32 cellular contexts compared by ENCODE assay signal in the genomic region with DNA sequence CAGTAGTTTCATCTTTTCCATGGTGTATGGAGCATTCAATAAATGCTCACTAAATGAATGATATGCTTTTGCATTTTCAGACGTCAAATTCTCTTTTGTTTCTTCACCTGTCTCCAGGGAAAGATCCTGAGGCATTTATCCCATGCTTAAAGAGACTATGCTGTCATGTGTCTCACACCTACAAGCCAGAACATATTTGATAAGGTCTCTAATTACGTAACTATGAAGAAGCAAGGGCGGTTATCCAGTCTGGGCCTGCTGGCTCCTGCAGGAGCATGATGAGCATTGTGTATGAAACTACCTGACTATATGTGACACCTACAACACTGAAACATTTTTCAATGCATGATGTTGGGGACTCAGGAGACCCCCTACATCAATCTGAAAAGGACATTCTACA. TPM values are rescaled to one million over a fixed set of nuclear protein-coding genes. Genes with fewer than 3 reads are reported as not detected.
DNase-seq lines count a peak whose midpoint lies in the region; ATAC-seq, FAIRE-seq and TF ChIP-seq lines count a peak whose summit lies in the region.
"Had no signal": no experiment of that assay in that cellular context is flagged by ENCODE, and none has a peak within 500 bp of the region (broad histone marks: within the 10 kb centered on the region; RNA-seq: fewer than 3 reads in every experiment).

No MANE protein-coding gene starts in this region.

- no peak overlapping the region for H3K4me3 ChIP-seq in HEK293 (ENCODE audit: low read depth, low read length)
- H3K4me3 ChIP-seq in lower leg skin (ENCODE audit: low read depth, poor library complexity, severe bottlenecking), result no peak overlapping the region
- H3K4me3 ChIP-seq in mucosa of descending colon, result no peak overlapping the region
- H3K4me3 ChIP-seq: coronary artery, HAP-1, lung, pancreas, SJSA1 had no signal

- peak; percentile 84 for DNase-seq in NCI-H2171 treated with DMSO at 0.1 percent for 48 hours (lab: John Stamatoyannopoulos, UW)
- peak; percentile 12 to 30 for DNase-seq in erythroblast (lab: John Stamatoyannopoulos, UW)
- DNase-seq in lower leg skin (ENCODE audit: low spot score in 2 of 2), result peak; percentile 53 to 80
- DNase-seq in GM12892 (ENCODE audit: insufficient read length), result no peak
- no peak for DNase-seq in SW480 (ENCODE audit: low spot score)
- no peak for DNase-seq in mucosa of descending colon
- no peak for DNase-seq in A172 (ENCODE audit: low spot score)
- DNase-seq: activated CD4-positive, alpha-beta T cell treated with anti-CD3 and anti-CD28 coated beads, Interleukin-2, amount 50 U/mL, for 4 hours; activated CD4-positive, CD25-positive, alpha-beta regulatory T cell; activated naive CD4-positive, alpha-beta T cell treated with anti-CD3 and anti-CD28 coated beads for 36 hours; amniotic stem cell; COR-L47; DMS53; GDM1; MM.1S; NCI-H1436 treated with DMSO at 0.1 percent for 48 hours; NCI-H526; pancreas; stimulated activated CD4-positive, alpha-beta T cell treated with anti-CD3 and anti-CD28 coated beads, Interleukin-12 subunit alpha, Interleukin-12 subunit beta, amount 100 ng/mL, for 4 hours; stimulated activated CD4-positive, alpha-beta T cell treated with anti-CD3 and anti-CD28 coated beads, Interleukin-4, amount 100 ng/mL, for 4 hours; substantia nigra; T-helper 1 cell had no signal

- intact Hi-C loops in lower leg skin (cut with DNase I; ENCODE audit: low total_unique reads) (no loop called here), mucosa of descending colon (cut with DNase I, micrococcal nuclease) (no loop called here)

- TF ChIP-seq POLR2A in erythroblast (IDR thresholded peaks at IDR 0.05; ENCODE audit: low read length) (no peak), lower leg skin (IDR thresholded peaks at IDR 0.05) (no peak), GM12892 (IDR thresholded peaks at IDR 0.05; ENCODE audit: low read depth, low read length) (no peak)

- no peaks in the 10 kb centered on the region for H3K9me3 ChIP-seq in HEK293 (ENCODE audit: control insufficient read depth, insufficient read depth, low read depth, low read length)
- no peaks in the 10 kb centered on the region for H3K9me3 ChIP-seq in mucosa of descending colon
- H3K9me3 ChIP-seq: HAP-1, pancreas, SJSA1 had no signal

- H3K4me1 ChIP-seq in HEK293 (ENCODE audit: control insufficient read depth, insufficient read depth, low read length) (no peaks in the 10 kb centered on the region), mucosa of descending colon (ENCODE audit: low read depth) (no peaks in the 10 kb centered on the region)
- H3K4me1 ChIP-seq: HAP-1, pancreas had no signal

- no peak for TF ChIP-seq CTCF in HEK293 (tag by site-specific recombination; IDR thresholded peaks at IDR 0.05)
- TF ChIP-seq CTCF in lower leg skin (IDR thresholded peaks at IDR 0.05), result no peak
- TF ChIP-seq CTCF in mucosa of descending colon (IDR thresholded peaks at IDR 0.05), result no peak

- no peak overlapping the region for H3K27ac ChIP-seq in HEK293 (ENCODE audit: extremely low read depth, low read depth, low read length)
- H3K27ac ChIP-seq: pancreas, SJSA1 had no signal

- 35 to 48% methylated on average over 3 of the region's 3 CpGs for WGBS in lower leg skin, 2 donors

- no peak for ATAC-seq in mucosa of descending colon
- ATAC-seq: Panc1; sciatic nerve; stimulated activated memory B cell treated with anti-CD40 and anti-IgM and Interleukin-4, amounts not matched to agents 10 μg/mL and 1 μg/mL and 100 μg/mL, for 72 hours had no signal

- CTCF ChIA-PET in HEK293 (lab: Yijun Ruan, JAX), result no interaction called here

- peaks cover 28 to 58% of the 10 kb centered on the region in 2 experiments; a peak in 2 of 3 replicates for H3K36me3 ChIP-seq in HEK293 (ENCODE audit: control insufficient read depth in 2 of 2, insufficient read depth in 1 of 2, low read length in 2 of 2)
- H3K36me3 ChIP-seq in mucosa of descending colon (ENCODE audit: low read depth), result peaks cover 6% of the 10 kb centered on the region

- no peak for FAIRE-seq in GM12892 (lab: Jason Lieb, UNC)
- FAIRE-seq: GM19239, islet of Langerhans, pancreas had no signal

- POLR2A ChIA-PET in HEK293 (lab: Yijun Ruan, JAX), result no interaction called here

TF ChIP-seq in HEK293, 187 proteins besides CTCF, POLR2A, EP300 and RAD21:
- no peak for TF ChIP-seq ZNF571 (tag by site-specific recombination; IDR thresholded peaks at IDR 0.05)
- TF ChIP-seq OSR2 (tag by site-specific recombination; IDR thresholded peaks at IDR 0.05), result 0 out of 2 replicates have a peak, but pooled peaks have one; percentile 25

RNA-seq across cellular contexts. Expression of a gene that starts 51.8 kb away (rescaled TPM):
- total RNA-seq in lower leg skin, result 10 to 100 TPM; 40.1 to 68.3 (median 58.1) TPM
- 17.0 TPM for polyA plus RNA-seq in GM12892 (2012; ENCODE audit: missing spikeins)
- 10 to 100 TPM; 12.9 to 20.6 (median 16.3) TPM for total RNA-seq in mucosa of descending colon
- 6.4 and 13.9 TPM in 2 replicates for total RNA-seq in A172 (2014; rRNA removed; shearing (Covaris generic))

Comparison
In these comparisons a context has a peak if more than half of its experiments do, and no peak if none do; other contexts are left out.
1. DNase-seq: peak in NCI-H2171 treated with DMSO at 0.1 percent for 48 hours (single experiment), erythroblast (2 of 2) and lower leg skin (2 of 2); none in GM12892 (single experiment), SW480 (single experiment), mucosa of descending colon (0 of 3) and A172 (single experiment).